ENCODE assay signal across 1 cellular context in genomic region chr9:38068616-38068865, GRCh38.
A peak's percentile ranks its signal among the peaks of the same experiment; 100 is the strongest.
TF ChIP-seq lines count a peak whose summit lies in the region.

No MANE protein-coding gene starts in this region.

TF ChIP-seq in K562, 482 proteins besides CTCF, POLR2A, EP300 and RAD21 (continued from another document):
- TF ChIP-seq CXXC5 (CRISPR knock-in tag; IDR thresholded peaks at IDR 0.05) (0 out of 2 replicates have a peak, but pooled peaks have one; percentile 21), SMC3 (conservative IDR thresholded peaks at IDR 0.05; ENCODE audit: insufficient read depth, low read depth, low read length) (peak; percentile 20; the same call in 1 of the 2 replicates), MAZ (CRISPR knock-in tag; conservative IDR thresholded peaks at IDR 0.05 in 1 of 2, IDR thresholded peaks at IDR 0.05 in 1 of 2) (0 out of 4 replicates have a peak, but pooled peaks of 1 of the 2 experiments have one; percentile 41), CTCFL (IDR thresholded peaks at IDR 0.05; ENCODE audit: borderline replicate concordance, insufficient read depth, low read depth, low read length, poor library complexity, severe bottlenecking) (peak; percentile 56)
